17 cellular contexts compared by ENCODE assay signal in genomic region chr15:57914350-57915055, GRCh38.
A peak's percentile ranks its signal among the peaks of the same experiment; 100 is the strongest.
DNase-seq lines count a peak whose midpoint lies in the region; ATAC-seq, FAIRE-seq and TF ChIP-seq lines count a peak whose summit lies in the region.
"Had no signal": no experiment of that assay in that cellular context is flagged by ENCODE, and none has a peak within 500 bp of the region (broad histone marks: within the 10 kb centered on the region; RNA-seq: fewer than 3 reads in every experiment).

No MANE protein-coding gene starts in this region.

- H3K27me3 Mint-ChIP-seq in neural progenitor cell (ENCODE audit: insufficient read depth, low read depth) = no peaks in the 10 kb centered on the region

- ATAC-seq in A549 (no peak), lung (ENCODE audit: insufficient read depth, low FRiP score) (no peak)
- ATAC-seq: activated CD8-positive, alpha-beta T cell treated with anti-CD3 and anti-CD28 coated beads for 36 hours had no signal

- no peaks in the 10 kb centered on the region for H3K36me3 Mint-ChIP-seq in neural progenitor cell
- H3K36me3 Mint-ChIP-seq: activated naive CD8-positive, alpha-beta T cell treated with anti-CD3 and anti-CD28 coated beads for 36 hours; immature natural killer cell had no signal

- intact Hi-C loops in colonic mucosa (cut with DNase I) = no loop called here
- intact Hi-C loops in sigmoid colon (cut with DNase I) = no loop called here

- H3K4me1 Mint-ChIP-seq in neural progenitor cell = peaks cover 4% of the 10 kb centered on the region
- H3K4me1 Mint-ChIP-seq: activated naive CD8-positive, alpha-beta T cell treated with anti-CD3 and anti-CD28 coated beads for 36 hours; immature natural killer cell had no signal

- no peak overlapping the region for H2AFZ ChIP-seq in neural progenitor cell (replicated peaks)

- POLR2A ChIA-PET in A549 (lab: Yijun Ruan, JAX) = no interaction called here

- H3K9ac ChIP-seq in colonic mucosa (ENCODE audit: low read depth in 2 of 2, low read length in 2 of 2) (no peak overlapping the region), neural progenitor cell (no peak overlapping the region)

- TF ChIP-seq RAD21 in A549 (conservative IDR thresholded peaks at IDR 0.05 in 1 of 2, IDR thresholded peaks at IDR 0.05 in 1 of 2) = no peak

- H3K9me3 ChIP-seq in A549 (no peaks in the 10 kb centered on the region), colonic mucosa (no peaks in the 10 kb centered on the region), lung (ENCODE audit: control insufficient read depth in 2 of 2, insufficient read depth in 1 of 2, low read length in 1 of 2) (no peaks in the 10 kb centered on the region), sigmoid colon (no peaks in the 10 kb centered on the region), neural progenitor cell (ENCODE audit: low read depth) (peaks cover 3% of the 10 kb centered on the region)
- H3K9me3 ChIP-seq: esophagus muscularis mucosa, stomach had no signal

- no peak overlapping the region for H3K4me3 Mint-ChIP-seq in neural progenitor cell
- H3K4me3 Mint-ChIP-seq: activated CD8-positive, alpha-beta T cell treated with anti-CD3 and anti-CD28 coated beads for 36 hours; activated naive CD8-positive, alpha-beta T cell treated with anti-CD3 and anti-CD28 coated beads for 36 hours; immature natural killer cell had no signal

- H3K27ac ChIP-seq in A549 (no peak overlapping the region), colonic mucosa (no peak overlapping the region), lung (ENCODE audit: low read depth in 1 of 2, low read length in 1 of 2) (peak overlapping the region in 1 of 2 donors; percentile 49), sigmoid colon (no peak overlapping the region), neural progenitor cell (no peak overlapping the region)
- H3K27ac ChIP-seq: brain microvascular endothelial cell, esophagus muscularis mucosa, stomach had no signal

- no peaks in the 10 kb centered on the region for H4K20me1 ChIP-seq in neural progenitor cell (ENCODE audit: low read depth)

- H3K27me3 ChIP-seq in colonic mucosa (no peaks in the 10 kb centered on the region), lung (ENCODE audit: control insufficient read depth, insufficient read depth) (no peaks in the 10 kb centered on the region), sigmoid colon (no peaks in the 10 kb centered on the region), neural progenitor cell (no peaks in the 10 kb centered on the region)
- H3K27me3 ChIP-seq: brain microvascular endothelial cell, stomach had no signal

- no peak for TF ChIP-seq EP300 in A549 (IDR thresholded peaks at IDR 0.05)
- TF ChIP-seq EP300 in sigmoid colon (IDR thresholded peaks at IDR 0.05) = no peak

- TF ChIP-seq CTCF in A549 (IDR thresholded peaks at IDR 0.05) (no peak), colonic mucosa (IDR thresholded peaks at IDR 0.05) (no peak), lung (IDR thresholded peaks at IDR 0.05; ENCODE audit: control extremely low read depth, extremely low read depth) (no peak), sigmoid colon (IDR thresholded peaks at IDR 0.05) (no peak), neural progenitor cell (IDR thresholded peaks at IDR 0.05) (no peak)

- 50% methylated on average over 9 of the region's 9 CpGs for WGBS in A549 (ENCODE audit: missing lambda C conversion rate)
- 58 to 77% methylated on average over 9 of the region's 9 CpGs for WGBS in lung, 2 donors
- 24 to 64% methylated on average over 9 of the region's 9 CpGs for WGBS in sigmoid colon, 2 donors

- no peaks in the 10 kb centered on the region for H3F3A ChIP-seq in neural progenitor cell (ENCODE audit: low read depth)

- H3K79me2 ChIP-seq in neural progenitor cell (ENCODE audit: low read depth) = no peaks in the 10 kb centered on the region

- H3K4me3 ChIP-seq in A549 (no peak overlapping the region), colonic mucosa (no peak overlapping the region), lung (no peak overlapping the region), sigmoid colon (no peak overlapping the region), neural progenitor cell (no peak overlapping the region)
- H3K4me3 ChIP-seq: esophagus muscularis mucosa, stomach had no signal

- peaks cover 2% of the 10 kb centered on the region; the same call in 2 of the 3 replicates for H3K4me1 ChIP-seq in A549
- no peaks in the 10 kb centered on the region for H3K4me1 ChIP-seq in colonic mucosa
- peaks cover 6 to 7% of the 10 kb centered on the region in 2 donors for H3K4me1 ChIP-seq in lung (ENCODE audit: control insufficient read depth in 2 of 2, insufficient read depth in 2 of 2, low read length in 2 of 2)
- H3K4me1 ChIP-seq in sigmoid colon = no peaks in the 10 kb centered on the region
- no peaks in the 10 kb centered on the region for H3K4me1 ChIP-seq in neural progenitor cell
- H3K4me1 ChIP-seq: stomach had no signal

- H3K4me2 ChIP-seq in A549 (no peak overlapping the region), neural progenitor cell (no peak overlapping the region)

- peak; percentile 43 for FAIRE-seq in A549 (lab: Jason Lieb, UNC)

- DNase-seq in A549 (ENCODE audit: low read depth in 1 of 2, low spot score in 1 of 2) = no peak
- DNase-seq in DMS79 (lab: John Stamatoyannopoulos, UW) = peak; percentile 57
- peak; percentile 54 for DNase-seq in colonic mucosa
- peak; percentile 43 for DNase-seq in lung (ENCODE audit: low spot score)
- DNase-seq in C1 segment of cervical spinal cord (lab: John Stamatoyannopoulos, UW) = no peak
- DNase-seq in hypothalamus (lab: John Stamatoyannopoulos, UW) = no peak
- DNase-seq in sigmoid colon = no peak
- no peak for DNase-seq in neural progenitor cell (ENCODE audit: low spot score)
- DNase-seq: activated CD8-positive, alpha-beta T cell treated with anti-CD3 and anti-CD28 coated beads for 36 hours; activated naive CD8-positive, alpha-beta T cell treated with anti-CD3 and anti-CD28 coated beads for 36 hours; activated T-cell treated with anti-CD3 and anti-CD28 coated beads, Interleukin-2, amount 50 U/mL, for 48 hours; brain microvascular endothelial cell; glutamatergic neuron; immature natural killer cell; IMR-90; stomach had no signal

- CTCF ChIA-PET in A549 (lab: Yijun Ruan, JAX) = interaction anchor here (0.9 to 2.0 kb wide), 6 partner anchors 8 to 163 kb away, joined by 3 to 5 read pairs (median 3); partner anchors contain the start of gene ALDH1A2

- no peak for TF ChIP-seq POLR2A in A549 (IDR thresholded peaks at IDR 0.05; ENCODE audit: low read length)
- no peak for TF ChIP-seq POLR2A in sigmoid colon (IDR thresholded peaks at IDR 0.05)

- H3K36me3 ChIP-seq in colonic mucosa = no peaks in the 10 kb centered on the region
- no peaks in the 10 kb centered on the region for H3K36me3 ChIP-seq in lung (ENCODE audit: control insufficient read depth in 2 of 2, insufficient read depth in 2 of 2, low read length in 2 of 2)
- H3K36me3 ChIP-seq in sigmoid colon = no peaks in the 10 kb centered on the region
- no peaks in the 10 kb centered on the region for H3K36me3 ChIP-seq in neural progenitor cell
- H3K36me3 ChIP-seq: brain microvascular endothelial cell, esophagus muscularis mucosa, stomach had no signal

- no peak overlapping the region for H3K27ac Mint-ChIP-seq in neural progenitor cell
- H3K27ac Mint-ChIP-seq: activated CD8-positive, alpha-beta T cell treated with anti-CD3 and anti-CD28 coated beads for 36 hours; activated naive CD8-positive, alpha-beta T cell treated with anti-CD3 and anti-CD28 coated beads for 36 hours; immature natural killer cell had no signal

- no peaks in the 10 kb centered on the region for H3K9me3 Mint-ChIP-seq in neural progenitor cell
- H3K9me3 Mint-ChIP-seq: activated CD8-positive, alpha-beta T cell treated with anti-CD3 and anti-CD28 coated beads for 36 hours; activated naive CD8-positive, alpha-beta T cell treated with anti-CD3 and anti-CD28 coated beads for 36 hours; immature natural killer cell had no signal

TF ChIP-seq in A549, 52 proteins besides CTCF, POLR2A, EP300 and RAD21:
- TF ChIP-seq ATOH8 (CRISPR knock-in tag; IDR thresholded peaks at IDR 0.05; ENCODE audit: low read depth) (no peak), KDM5A (IDR thresholded peaks at IDR 0.05) (no peak), RARB (CRISPR knock-in tag; IDR thresholded peaks at IDR 0.05) (no peak)

Comparison
In these comparisons a context has a peak if more than half of its experiments do, and no peak if none do; other contexts are left out.
1. DNase-seq: peak in DMS79 (single experiment), colonic mucosa (single experiment) and lung (single experiment); none in A549 (0 of 2), C1 segment of cervical spinal cord (0 of 14), hypothalamus (0 of 51), sigmoid colon (single experiment) and neural progenitor cell (single experiment).